ENCODE assay signal across 8 cellular contexts in genomic region chr7:8190121-8190895, GRCh38.
DNase-seq lines count a peak whose midpoint lies in the region; ATAC-seq lines count a peak whose summit lies in the region.

No MANE protein-coding gene starts in this region.

- CTCF ChIA-PET in CD8-positive, alpha-beta memory T cell (lab: Charles Lee): interaction anchor here (0.6 to 3.1 kb wide), 32 partner anchors 8 to 594 kb away, joined by 3 to 26 read pairs (median 4); no protein-coding TSS in a partner anchor

- peaks cover 18 to 28% (median 23%) of the 10 kb centered on the region in 3 donors for H3K4me1 Mint-ChIP-seq in CD8-positive, alpha-beta memory T cell

- H3K36me3 Mint-ChIP-seq in CD8-positive, alpha-beta memory T cell: peaks cover 0 to 2% (median 0%) of the 10 kb centered on the region in 3 donors

- H3K4me3 Mint-ChIP-seq in CD8-positive, alpha-beta memory T cell: no peak overlapping the region

- POLR2A ChIA-PET in CD8-positive, alpha-beta memory T cell (lab: Charles Lee): interaction anchor here (0.5 to 1.0 kb wide), 6 partner anchors 14 to 1168 kb away, joined by 3 to 5 read pairs (median 4); partner anchors contain the start of genes GLCCI1 and UMAD1

- peak; percentile 78 for ATAC-seq in GM19043 (IDR thresholded peaks at IDR 0.05; ENCODE audit: low read depth, unreplicated experiment)
- ATAC-seq in HG03439 (IDR thresholded peaks at IDR 0.05; ENCODE audit: unreplicated experiment): peak; percentile 54

- H3K27ac Mint-ChIP-seq in CD8-positive, alpha-beta memory T cell: no peak overlapping the region

- H3K27me3 Mint-ChIP-seq in CD8-positive, alpha-beta memory T cell: peaks cover 0 to 9% of the 10 kb centered on the region in 2 donors

- no peak overlapping the region for H3K27ac ChIP-seq in CD8-positive, alpha-beta memory T cell (ENCODE audit: low read depth, low read length)

- H3K4me1 ChIP-seq in CD8-positive, alpha-beta memory T cell (ENCODE audit: insufficient read depth, low read length): peaks cover 9% of the 10 kb centered on the region

- no peak overlapping the region for H3K4me3 ChIP-seq in CD8-positive, alpha-beta memory T cell (ENCODE audit: low read length)

- no peaks in the 10 kb centered on the region for H3K27me3 ChIP-seq in CD8-positive, alpha-beta memory T cell (ENCODE audit: insufficient read depth, low read length, poor library complexity, severe bottlenecking)

- no peaks in the 10 kb centered on the region for H3K9me3 Mint-ChIP-seq in CD8-positive, alpha-beta memory T cell

- H3K9me3 ChIP-seq in CD8-positive, alpha-beta memory T cell (ENCODE audit: low read length): no peaks in the 10 kb centered on the region

- peak; percentile 38 to 74 (median 54) for DNase-seq in CD8-positive, alpha-beta memory T cell
- DNase-seq in NOMO-1 treated with dmso at 0.1 percent for 144 hours (lab: John Stamatoyannopoulos, UW; ENCODE audit: unreplicated experiment) (peak; percentile 18), fibroblast of the conjunctiva (ENCODE audit: low read depth) (peak; percentile 29), pons (ENCODE audit: low spot score) (peak; percentile 90), occipital lobe (lab: John Stamatoyannopoulos, UW) (no peak)
- DNase-seq in activated T-cell treated with anti-CD3 and anti-CD28 coated beads, Interleukin-2, amount 50 U/mL, for 48 hours: peak; percentile 42 to 54

- H3K36me3 ChIP-seq in CD8-positive, alpha-beta memory T cell (ENCODE audit: insufficient read depth, low read length): no peaks in the 10 kb centered on the region
